In the genomic region with DNA sequence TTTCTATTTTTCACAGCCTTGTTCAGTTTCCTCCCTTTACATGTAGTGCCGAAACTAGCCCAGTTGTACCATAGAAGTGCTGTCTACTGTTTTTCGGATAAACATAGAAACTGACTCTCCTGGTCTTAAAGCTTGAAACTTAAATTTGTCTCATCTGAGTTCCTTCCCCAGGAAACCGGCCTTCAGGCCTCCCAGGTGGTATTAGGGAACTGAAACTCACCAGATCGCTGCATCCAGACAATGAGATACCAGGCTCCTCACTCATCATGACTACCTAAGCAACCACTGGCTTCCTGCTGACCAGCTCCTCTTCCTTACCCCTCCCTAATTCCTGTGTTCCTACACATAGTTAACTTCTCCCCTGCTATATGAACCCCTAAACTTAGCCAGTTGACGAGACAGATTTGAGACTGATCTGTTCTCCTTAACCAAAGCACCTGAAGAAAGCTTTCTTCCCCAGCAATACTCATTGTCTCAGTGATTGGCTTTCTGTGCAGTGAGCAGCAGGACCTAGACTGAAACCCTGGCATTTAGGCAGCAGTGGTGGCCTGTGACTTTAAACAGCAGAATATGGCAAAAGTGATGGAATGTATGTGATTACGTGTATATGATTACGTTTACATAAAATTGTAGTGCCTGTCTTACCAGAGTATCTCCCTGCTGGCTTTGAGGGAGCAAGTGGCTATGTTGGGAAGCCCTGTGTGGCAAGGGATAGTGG, we compare ENCODE assay signal across 13 cellular contexts.
DNase-seq lines count a peak whose midpoint lies in the region; ATAC-seq and TF ChIP-seq lines count a peak whose summit lies in the region.
"Had no signal": no experiment of that assay in that cellular context is flagged by ENCODE, and none has a peak within 500 bp of the region (broad histone marks: within the 10 kb centered on the region; RNA-seq: fewer than 3 reads in every experiment).

No MANE protein-coding gene starts in this region.

- DNase-seq in HT1080 (ENCODE audit: low read depth) (peak; percentile 51), memory B cell (ENCODE audit: low spot score in 2 of 2) (peak; percentile 11 to 28), NCI-H1417 treated with DMSO at 0.1 percent for 48 hours (lab: John Stamatoyannopoulos, UW) (no peak)
- no peak for DNase-seq in activated CD4-positive, CD25-positive, alpha-beta regulatory T cell (lab: John Stamatoyannopoulos, UW)
- DNase-seq: cerebellar nuclear complex, kidney glomerular epithelial cell, NCI-H1694, Peyer's patch had no signal

- peaks cover 12% of the 10 kb centered on the region for H3K4me1 Mint-ChIP-seq in memory B cell
- H3K4me1 Mint-ChIP-seq: stimulated activated effector memory CD8-positive, alpha-beta T cell treated with anti-CD3 and anti-CD28 coated beads, Interleukin-12 subunit alpha, Interleukin-12 subunit beta, amount 100 ng/mL, for 72 hours had no signal

- ATAC-seq in GM19043 (IDR thresholded peaks at IDR 0.05; ENCODE audit: low read depth, unreplicated experiment), result peak; percentile 85
- ATAC-seq in HG02763 (IDR thresholded peaks at IDR 0.05; ENCODE audit: unreplicated experiment), result peak; percentile 90
- ATAC-seq in memory B cell (ENCODE audit: low read depth), result peak; percentile 95
- ATAC-seq in SK-N-SH treated with all-trans-retinoic acid at 6 μM for 48 hours, result no peak
- ATAC-seq: stimulated activated effector memory CD8-positive, alpha-beta T cell treated with anti-CD3 and anti-CD28 coated beads, Interleukin-12 subunit alpha, Interleukin-12 subunit beta, amount 100 ng/mL, for 72 hours had no signal

- H3K27me3 Mint-ChIP-seq in memory B cell, result no peaks in the 10 kb centered on the region

- no peaks in the 10 kb centered on the region for H3K36me3 Mint-ChIP-seq in memory B cell
- H3K36me3 Mint-ChIP-seq: stimulated activated effector memory CD8-positive, alpha-beta T cell treated with anti-CD3 and anti-CD28 coated beads, Interleukin-12 subunit alpha, Interleukin-12 subunit beta, amount 100 ng/mL, for 72 hours had no signal

- H3K4me3 Mint-ChIP-seq in memory B cell, result peak overlapping the region; percentile 4
- H3K4me3 Mint-ChIP-seq: stimulated activated effector memory CD8-positive, alpha-beta T cell treated with anti-CD3 and anti-CD28 coated beads, Interleukin-12 subunit alpha, Interleukin-12 subunit beta, amount 100 ng/mL, for 72 hours had no signal

- H3K27ac Mint-ChIP-seq in memory B cell, result peak overlapping the region; percentile 79
- H3K27ac Mint-ChIP-seq: activated T-helper 2 cell treated with anti-CD3 and anti-CD28 coated beads, Interferon-gamma antibody, Interleukin-2, Interleukin-4, amounts not matched to agents 10 μg/mL and 5 μg/mL and 100 μg/mL, durations not matched to agents 14 hours and 24 hours and 36 hours; stimulated activated effector memory CD8-positive, alpha-beta T cell treated with anti-CD3 and anti-CD28 coated beads, Interleukin-12 subunit alpha, Interleukin-12 subunit beta, amount 100 ng/mL, for 72 hours had no signal

- peaks cover 1% of the 10 kb centered on the region for H3K9me3 Mint-ChIP-seq in memory B cell

TF ChIP-seq in SK-N-SH treated with all-trans-retinoic acid at 6 μM for 48 hours, 23 proteins besides CTCF, POLR2A, EP300 and RAD21:
- TF ChIP-seq RARB (CRISPR knock-in tag; IDR thresholded peaks at IDR 0.05), result no peak
- no peak for TF ChIP-seq ARNTL (CRISPR knock-in tag; IDR thresholded peaks at IDR 0.05; ENCODE audit: borderline replicate concordance, low read depth)
- TF ChIP-seq ZFP30 (CRISPR knock-in tag; IDR thresholded peaks at IDR 0.05), result no peak
- no peak for TF ChIP-seq ZNF70 (CRISPR knock-in tag; IDR thresholded peaks at IDR 0.05)
- no peak for TF ChIP-seq CSDC2 (CRISPR knock-in tag; IDR thresholded peaks at IDR 0.05)
- no peak for TF ChIP-seq ISL1 (CRISPR knock-in tag; IDR thresholded peaks at IDR 0.05)
- no peak for TF ChIP-seq TCF4 (CRISPR knock-in tag; IDR thresholded peaks at IDR 0.05; ENCODE audit: borderline replicate concordance)
- TF ChIP-seq, protein P1, sequence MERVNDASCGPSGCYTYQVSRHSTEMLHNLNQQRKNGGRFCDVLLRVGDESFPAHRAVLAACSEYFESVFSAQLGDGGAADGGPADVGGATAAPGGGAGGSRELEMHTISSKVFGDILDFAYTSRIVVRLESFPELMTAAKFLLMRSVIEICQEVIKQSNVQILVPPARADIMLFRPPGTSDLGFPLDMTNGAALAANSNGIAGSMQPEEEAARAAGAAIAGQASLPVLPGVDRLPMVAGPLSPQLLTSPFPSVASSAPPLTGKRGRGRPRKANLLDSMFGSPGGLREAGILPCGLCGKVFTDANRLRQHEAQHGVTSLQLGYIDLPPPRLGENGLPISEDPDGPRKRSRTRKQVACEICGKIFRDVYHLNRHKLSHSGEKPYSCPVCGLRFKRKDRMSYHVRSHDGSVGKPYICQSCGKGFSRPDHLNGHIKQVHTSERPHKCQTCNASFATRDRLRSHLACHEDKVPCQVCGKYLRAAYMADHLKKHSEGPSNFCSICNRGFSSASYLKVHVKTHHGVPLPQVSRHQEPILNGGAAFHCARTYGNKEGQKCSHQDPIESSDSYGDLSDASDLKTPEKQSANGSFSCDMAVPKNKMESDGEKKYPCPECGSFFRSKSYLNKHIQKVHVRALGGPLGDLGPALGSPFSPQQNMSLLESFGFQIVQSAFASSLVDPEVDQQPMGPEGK (CRISPR knock-in tag; IDR thresholded peaks at IDR 0.05; ENCODE audit: borderline replicate concordance), result no peak
- TF ChIP-seq, protein P2, sequence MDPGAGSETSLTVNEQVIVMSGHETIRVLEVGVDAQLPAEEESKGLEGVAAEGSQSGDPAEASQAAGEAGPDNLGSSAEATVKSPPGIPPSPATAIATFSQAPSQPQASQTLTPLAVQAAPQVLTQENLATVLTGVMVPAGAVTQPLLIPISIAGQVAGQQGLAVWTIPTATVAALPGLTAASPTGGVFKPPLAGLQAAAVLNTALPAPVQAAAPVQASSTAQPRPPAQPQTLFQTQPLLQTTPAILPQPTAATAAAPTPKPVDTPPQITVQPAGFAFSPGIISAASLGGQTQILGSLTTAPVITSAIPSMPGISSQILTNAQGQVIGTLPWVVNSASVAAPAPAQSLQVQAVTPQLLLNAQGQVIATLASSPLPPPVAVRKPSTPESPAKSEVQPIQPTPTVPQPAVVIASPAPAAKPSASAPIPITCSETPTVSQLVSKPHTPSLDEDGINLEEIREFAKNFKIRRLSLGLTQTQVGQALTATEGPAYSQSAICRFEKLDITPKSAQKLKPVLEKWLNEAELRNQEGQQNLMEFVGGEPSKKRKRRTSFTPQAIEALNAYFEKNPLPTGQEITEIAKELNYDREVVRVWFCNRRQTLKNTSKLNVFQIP (CRISPR knock-in tag; IDR thresholded peaks at IDR 0.05; ENCODE audit: borderline replicate concordance, low read depth), result no peak
- no peak for TF ChIP-seq OSR1 (CRISPR knock-in tag; IDR thresholded peaks at IDR 0.05)
- no peak for TF ChIP-seq TOX (CRISPR knock-in tag; IDR thresholded peaks at IDR 0.05; ENCODE audit: borderline replicate concordance)
- TF ChIP-seq ESRRG (CRISPR knock-in tag; IDR thresholded peaks at IDR 0.05), result no peak
- no peak for TF ChIP-seq PPARA (CRISPR knock-in tag; IDR thresholded peaks at IDR 0.05; ENCODE audit: borderline replicate concordance)
- no peak for TF ChIP-seq ZNF8 (CRISPR knock-in tag; IDR thresholded peaks at IDR 0.05)
- no peak for TF ChIP-seq ZC3H10 (CRISPR knock-in tag; IDR thresholded peaks at IDR 0.05)
- TF ChIP-seq ZFP3 (CRISPR knock-in tag; IDR thresholded peaks at IDR 0.05), result no peak

Comparison
In these comparisons a context has a peak if more than half of its experiments do, and no peak if none do; other contexts are left out.
1. DNase-seq: peak in HT1080 (single experiment) and memory B cell (2 of 2); none in NCI-H1417 treated with DMSO at 0.1 percent for 48 hours (single experiment) and activated CD4-positive, CD25-positive, alpha-beta regulatory T cell (0 of 4).